13 cellular contexts compared by ENCODE assay signal in the genomic region with DNA sequence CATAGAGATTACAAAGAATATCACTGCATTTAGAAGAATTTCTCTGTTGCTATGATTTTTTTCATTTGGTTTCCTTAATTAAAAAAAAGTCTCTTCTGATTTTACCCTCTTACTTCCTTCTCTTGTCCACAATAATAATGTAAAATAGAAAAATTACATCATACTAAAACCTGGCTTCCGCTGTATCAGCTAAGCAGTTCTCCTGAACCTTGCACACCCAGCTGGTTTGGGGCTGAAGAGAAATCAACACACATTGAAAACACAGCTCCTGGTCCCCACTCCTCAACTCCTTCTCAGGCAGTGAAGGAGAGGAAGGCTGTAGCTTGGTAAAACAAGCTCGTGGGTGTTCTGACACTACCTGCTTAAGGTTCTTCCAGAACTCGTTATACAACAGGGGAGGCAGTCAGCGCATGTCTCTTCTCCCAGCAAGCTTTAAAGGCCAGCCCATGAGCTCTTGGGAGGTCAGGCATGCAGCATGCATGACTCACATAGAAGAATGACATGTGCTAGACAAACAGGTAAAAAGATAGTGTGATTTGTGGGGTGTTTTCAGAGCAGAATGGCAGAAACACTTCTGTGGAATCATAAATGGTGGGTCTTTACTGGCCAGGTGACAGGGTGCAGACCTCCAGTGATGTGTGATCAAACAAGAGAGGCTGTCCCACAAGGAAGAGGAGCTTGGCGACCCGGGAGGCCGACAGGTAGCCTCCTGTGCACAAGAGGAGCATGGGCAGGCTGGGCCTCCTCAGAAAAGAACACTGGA.
A peak's percentile ranks its signal among the peaks of the same experiment; 100 is the strongest.
DNase-seq lines count a peak whose midpoint lies in the region; ATAC-seq and TF ChIP-seq lines count a peak whose summit lies in the region.
"Had no signal": no experiment of that assay in that cellular context is flagged by ENCODE, and none has a peak within 500 bp of the region (broad histone marks: within the 10 kb centered on the region; RNA-seq: fewer than 3 reads in every experiment).

No MANE protein-coding gene starts in this region.

- H3K27ac ChIP-seq in CD4-positive, alpha-beta T cell (ENCODE audit: low read depth, low read length), result no peak overlapping the region
- no peak overlapping the region for H3K27ac ChIP-seq in H9 (ENCODE audit: insufficient read length, low read depth, low read length)

- no peaks in the 10 kb centered on the region for H3K9me3 Mint-ChIP-seq in CD4-positive, alpha-beta T cell
- no peaks in the 10 kb centered on the region for H3K9me3 Mint-ChIP-seq in effector memory CD8-positive, alpha-beta T cell
- H3K9me3 Mint-ChIP-seq in naive B cell, result no peaks in the 10 kb centered on the region
- no peaks in the 10 kb centered on the region for H3K9me3 Mint-ChIP-seq in H9
- H3K9me3 Mint-ChIP-seq: activated CD4-positive, alpha-beta memory T cell treated with anti-CD3 and anti-CD28 coated beads, Interleukin-2, amount 10 ng/mL, durations not matched to agents 7 days and 5 days had no signal

- no peak overlapping the region for H3K9ac ChIP-seq in H9 (ENCODE audit: extremely low read depth, insufficient read length, low read length)

- H2BK20ac ChIP-seq in H9 (ENCODE audit: low read depth, low read length, poor library complexity, severe bottlenecking), result no peak overlapping the region

- H3K79me2 ChIP-seq in H9 (ENCODE audit: insufficient read depth, low read length), result no peaks in the 10 kb centered on the region; the same call in 1 of the 2 replicates

- H4K91ac ChIP-seq in H9 (ENCODE audit: insufficient read length, low read depth, low read length), result no peak overlapping the region

- H2BK12ac ChIP-seq in H9 (ENCODE audit: insufficient read length, low read depth, low read length), result no peak overlapping the region

- peaks cover 6% of the 10 kb centered on the region for H3K79me1 ChIP-seq in H9 (ENCODE audit: insufficient read depth, low read depth, low read length, poor library complexity, severe bottlenecking)

- H4K20me1 ChIP-seq in H9 (ENCODE audit: control insufficient read depth, insufficient read depth, insufficient read length), result no peaks in the 10 kb centered on the region

- TF ChIP-seq CTCF in CD4-positive, alpha-beta T cell (IDR thresholded peaks at IDR 0.05), result no peak
- no peak for TF ChIP-seq CTCF in H9 (conservative IDR thresholded peaks at IDR 0.05)

- H3K4me2 ChIP-seq in H9 (ENCODE audit: insufficient read depth, insufficient read length, low read length), result no peak overlapping the region

- no peak overlapping the region for H3K18ac ChIP-seq in H9 (ENCODE audit: insufficient read length, low read depth, low read length)

- H3K27ac Mint-ChIP-seq in CD4-positive, alpha-beta T cell, result peak overlapping the region; percentile 58
- peak overlapping the region; percentile 7 to 52 for H3K27ac Mint-ChIP-seq in effector memory CD8-positive, alpha-beta T cell
- H3K27ac Mint-ChIP-seq in naive B cell (peak overlapping the region in 5 of 6 donors; percentile 37 to 87 (median 44)), H9 (peak overlapping the region in 1 of 3 experiments; percentile 61; a peak in 2 of 7 replicates)
- H3K27ac Mint-ChIP-seq: activated CD4-positive, alpha-beta memory T cell treated with anti-CD3 and anti-CD28 coated beads, Interleukin-2, amount 10 ng/mL, durations not matched to agents 7 days and 5 days; B cell had no signal

- H3K14ac ChIP-seq in H9 (ENCODE audit: insufficient read depth, low read length), result no peak overlapping the region

- no peak overlapping the region for H2AFZ ChIP-seq in H9 (ENCODE audit: low read length)

- H4K5ac ChIP-seq in H9 (ENCODE audit: insufficient read length, low read depth, low read length), result no peak overlapping the region

- no peak overlapping the region for H3T11ph ChIP-seq in H9 (ENCODE audit: low read length)

- H3K4me1 ChIP-seq in H9 (ENCODE audit: insufficient read depth, low read length), result no peaks in the 10 kb centered on the region

- H3K27me3 Mint-ChIP-seq in CD4-positive, alpha-beta T cell, result no peaks in the 10 kb centered on the region
- no peaks in the 10 kb centered on the region for H3K27me3 Mint-ChIP-seq in effector memory CD8-positive, alpha-beta T cell
- no peaks in the 10 kb centered on the region for H3K27me3 Mint-ChIP-seq in naive B cell
- no peaks in the 10 kb centered on the region for H3K27me3 Mint-ChIP-seq in H9 (ENCODE audit: low read depth)
- H3K27me3 Mint-ChIP-seq: activated CD4-positive, alpha-beta memory T cell treated with anti-CD3 and anti-CD28 coated beads, Interleukin-2, amount 10 ng/mL, durations not matched to agents 7 days and 5 days; B cell had no signal

- DNase-seq in CD4-positive, alpha-beta T cell, result no peak
- peak; percentile 27 for DNase-seq in HK-2 (ENCODE audit: unreplicated experiment)
- no peak for DNase-seq in effector memory CD8-positive, alpha-beta T cell
- no peak for DNase-seq in naive B cell
- DNase-seq in H9, result no peak
- DNase-seq in NCI-H2171 treated with DMSO at 0.1 percent for 48 hours (lab: John Stamatoyannopoulos, UW), result no peak
- DNase-seq: activated CD4-positive, alpha-beta memory T cell treated with anti-CD3 and anti-CD28 coated beads, Interleukin-2, amount 10 ng/mL, durations not matched to agents 7 days and 5 days; effector CD8-positive, alpha-beta T cell; left cardiac atrium; T-helper 2 cell had no signal

- H2BK120ac ChIP-seq in H9 (ENCODE audit: low read depth, low read length, poor library complexity, severe bottlenecking), result no peak overlapping the region

- CTCF ChIA-PET in CD4-positive, alpha-beta T cell (lab: Charles Lee), result no interaction called here

- no peak overlapping the region for H4K8ac ChIP-seq in H9 (replicated peaks; ENCODE audit: insufficient read length, low read depth, low read length)

- no peak for ATAC-seq in CD4-positive, alpha-beta T cell (ENCODE audit: poor library complexity)
- no peak for ATAC-seq in effector memory CD8-positive, alpha-beta T cell (replicated peaks)
- no peak for ATAC-seq in naive B cell (ENCODE audit: low read depth in 2 of 2)
- ATAC-seq in GM18858 (IDR thresholded peaks at IDR 0.05; ENCODE audit: unreplicated experiment), result no peak
- ATAC-seq in HG02840 (IDR thresholded peaks at IDR 0.05; ENCODE audit: low FRiP score, unreplicated experiment), result no peak
- ATAC-seq: left cardiac atrium had no signal

- H2BK15ac ChIP-seq in H9 (ENCODE audit: low read depth, low read length), result no peak overlapping the region

- H3K23ac ChIP-seq in H9 (ENCODE audit: insufficient read length, low read depth, low read length), result no peak overlapping the region

- peaks cover 91% of the 10 kb centered on the region for H3K36me3 Mint-ChIP-seq in CD4-positive, alpha-beta T cell (ENCODE audit: low read depth)
- H3K36me3 Mint-ChIP-seq in effector memory CD8-positive, alpha-beta T cell (ENCODE audit: insufficient read depth), result peaks cover 36% of the 10 kb centered on the region
- H3K36me3 Mint-ChIP-seq in naive B cell (peaks cover 24 to 44% of the 10 kb centered on the region in 2 donors), H9 (ENCODE audit: insufficient read depth in 1 of 3, low read depth in 3 of 3) (peaks cover 16 to 70% (median 53%) of the 10 kb centered on the region in 3 experiments; a peak in 6 of 7 replicates)

- no CpG with 5 or more reads among the region's 7 CpGs for WGBS in H9 (ENCODE audit: extremely low coverage, insufficient read length, low lambda C conversion rate)

- H2BK5ac ChIP-seq in H9 (ENCODE audit: insufficient read length, low read length), result no peak overlapping the region

- H3K4ac ChIP-seq in H9 (ENCODE audit: low read depth, low read length), result no peak overlapping the region

- H3K27me3 ChIP-seq in CD4-positive, alpha-beta T cell (ENCODE audit: control insufficient read depth, insufficient read depth, low read length), result no peaks in the 10 kb centered on the region
- H3K27me3 ChIP-seq in H9 (ENCODE audit: insufficient read depth, low read length), result no peaks in the 10 kb centered on the region

- no peaks in the 10 kb centered on the region for H3K9me3 ChIP-seq in CD4-positive, alpha-beta T cell (ENCODE audit: control insufficient read depth, low read length)
- no peaks in the 10 kb centered on the region for H3K9me3 ChIP-seq in H9 (ENCODE audit: control insufficient read depth, low read depth, low read length)

- no peaks in the 10 kb centered on the region for H3K23me2 ChIP-seq in H9 (ENCODE audit: insufficient read length, low read depth, low read length, poor library complexity, severe bottlenecking)

- no peak overlapping the region for H3K56ac ChIP-seq in H9 (ENCODE audit: insufficient read length, low read depth, low read length)

- H3K4me1 Mint-ChIP-seq in CD4-positive, alpha-beta T cell (ENCODE audit: low read depth), result peaks cover 28% of the 10 kb centered on the region
- H3K4me1 Mint-ChIP-seq in effector memory CD8-positive, alpha-beta T cell (ENCODE audit: low read depth in 2 of 2), result peaks cover 4 to 17% of the 10 kb centered on the region in 2 donors
- H3K4me1 Mint-ChIP-seq in naive B cell (peaks cover 13 to 30% (median 27%) of the 10 kb centered on the region in 3 donors), H9 (peaks cover 6% of the 10 kb centered on the region in 2 experiments)

- intact Hi-C loops in CD4-positive, alpha-beta T cell (cut with DNase I, micrococcal nuclease), result no loop called here

- no peak overlapping the region for H3K4me3 Mint-ChIP-seq in CD4-positive, alpha-beta T cell
- H3K4me3 Mint-ChIP-seq in effector memory CD8-positive, alpha-beta T cell, result no peak overlapping the region
- H3K4me3 Mint-ChIP-seq in naive B cell (no peak overlapping the region), H9 (no peak overlapping the region)
- H3K4me3 Mint-ChIP-seq: activated CD4-positive, alpha-beta memory T cell treated with anti-CD3 and anti-CD28 coated beads, Interleukin-2, amount 10 ng/mL, durations not matched to agents 7 days and 5 days; B cell had no signal

- POLR2A ChIA-PET in CD4-positive, alpha-beta T cell (lab: Charles Lee), result no interaction called here

- no peak overlapping the region for H2AK5ac ChIP-seq in H9 (ENCODE audit: insufficient read length, low read length)
